8 cellular contexts compared by ENCODE assay signal in the genomic region with DNA sequence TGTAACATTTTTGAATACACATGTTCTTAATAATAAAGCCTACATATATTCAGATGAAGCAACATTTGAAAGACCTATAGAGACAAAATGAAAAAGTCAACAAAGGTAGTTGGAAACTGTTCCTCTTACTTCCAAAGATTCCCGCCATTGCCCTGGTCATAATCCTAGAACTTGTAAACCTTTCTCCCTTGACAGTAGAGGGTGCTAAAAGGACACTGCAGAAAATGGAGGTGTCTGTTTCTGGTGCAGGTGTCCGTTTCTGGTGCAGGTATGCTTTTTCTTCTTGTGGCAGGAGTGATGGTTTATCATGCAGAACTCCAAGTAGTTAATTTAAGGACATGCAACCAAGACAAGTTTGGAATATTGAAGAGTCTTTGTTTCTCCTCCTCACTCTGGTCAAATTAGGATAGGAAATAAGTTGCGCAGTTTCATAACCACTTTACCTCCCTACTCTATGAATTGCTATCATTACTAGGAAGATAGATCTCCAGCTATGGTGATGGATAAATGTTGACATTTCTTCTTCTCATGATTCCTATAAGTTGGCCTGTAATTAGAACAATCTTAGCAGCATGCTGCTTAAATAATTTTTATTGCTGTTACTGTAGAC. TPM values are rescaled to one million over a fixed set of nuclear protein-coding genes. Genes with fewer than 3 reads are reported as not detected.
DNase-seq lines count a peak whose midpoint lies in the region; ATAC-seq and TF ChIP-seq lines count a peak whose summit lies in the region.

No MANE protein-coding gene starts in this region.

- TF ChIP-seq RAD21 in liver (IDR thresholded peaks at IDR 0.05): peak; percentile 87 to 90

- H3K27ac ChIP-seq in VCaP: no peak overlapping the region
- H3K27ac ChIP-seq in liver (ENCODE audit: low read depth in 1 of 2, low read length in 2 of 2): no peak overlapping the region

- POLR2A ChIA-PET in BJ (lab: Charles Lee): no interaction called here

- H3K27me3 ChIP-seq in BJ (ENCODE audit: control insufficient read depth, insufficient read depth, low read length) (no peaks in the 10 kb centered on the region), liver (ENCODE audit: control insufficient read depth in 4 of 4, insufficient read depth in 4 of 4, low read length in 3 of 4) (no peaks in the 10 kb centered on the region)

- DNase-seq in BJ (ENCODE audit: low read depth): no peak
- DNase-seq in Jurkat, Clone E6-1 (ENCODE audit: low read depth, low spot score): peak; percentile 1
- DNase-seq in superior temporal gyrus (ENCODE audit: extremely low spot score): no peak

- H3K36me3 ChIP-seq in BJ (ENCODE audit: control insufficient read depth, insufficient read depth, low read length) (no peaks in the 10 kb centered on the region), liver (ENCODE audit: control insufficient read depth in 4 of 4, insufficient read depth in 3 of 4, low read depth in 1 of 4, low read length in 3 of 4) (no peaks in the 10 kb centered on the region)

- 51% methylated on average over 3 of the region's 3 CpGs for WGBS in liver

- TF ChIP-seq CTCF in BJ (IDR thresholded peaks at IDR 0.05; ENCODE audit: insufficient read depth, low read depth, low read length) (peak; percentile 24; the same call in 1 of the 2 replicates), VCaP (conservative IDR thresholded peaks at IDR 0.05) (peak; percentile 76), liver (IDR thresholded peaks at IDR 0.05; ENCODE audit: low read depth, low read length, missing input control) (peak; percentile 52)

- no peak overlapping the region for H3K4me3 ChIP-seq in BJ (ENCODE audit: low read depth, low read length)
- no peak overlapping the region for H3K4me3 ChIP-seq in Jurkat, Clone E6-1 (ENCODE audit: low read length)
- H3K4me3 ChIP-seq in liver (ENCODE audit: low read depth in 1 of 3, low read length in 3 of 3): no peak overlapping the region

- no peak overlapping the region for H3K9ac ChIP-seq in liver (ENCODE audit: low read depth in 1 of 2, low read length in 2 of 2)

- peaks cover 0 to 3% (median 0%) of the 10 kb centered on the region in 4 donors for H3K4me1 ChIP-seq in liver (ENCODE audit: control insufficient read depth in 4 of 4, insufficient read depth in 4 of 4, low read length in 3 of 4)

- no peaks in the 10 kb centered on the region for H3K9me3 ChIP-seq in liver (ENCODE audit: control insufficient read depth in 4 of 4, low read length in 3 of 4)

- ATAC-seq in GM19397 (IDR thresholded peaks at IDR 0.05; ENCODE audit: unreplicated experiment) (peak; percentile 71), GM18519 (IDR thresholded peaks at IDR 0.05; ENCODE audit: low FRiP score, unreplicated experiment) (no peak), GM19452 (IDR thresholded peaks at IDR 0.05; ENCODE audit: unreplicated experiment) (no peak)

- CTCF ChIA-PET in BJ (lab: Yijun Ruan, JAX): no interaction called here

TF ChIP-seq in liver, 16 proteins besides CTCF, POLR2A, EP300 and RAD21:
- TF ChIP-seq JUND (IDR thresholded peaks at IDR 0.05) (no peak), EGR1 (IDR thresholded peaks at IDR 0.05; ENCODE audit: low read depth in 2 of 2) (no peak), GABPA (IDR thresholded peaks at IDR 0.05 in 1 of 2, conservative IDR thresholded peaks at IDR 0.05 in 1 of 2) (no peak), RXRA (IDR thresholded peaks at IDR 0.05) (no peak), HNF4A (conservative IDR thresholded peaks at IDR 0.05) (no peak), ATF3 (IDR thresholded peaks at IDR 0.05) (no peak), NR2F2 (IDR thresholded peaks at IDR 0.05) (no peak), FOXA1 (IDR thresholded peaks at IDR 0.05) (no peak), HNF4G (IDR thresholded peaks at IDR 0.05) (no peak), ZBTB33 (IDR thresholded peaks at IDR 0.05) (no peak), TAF1 (conservative IDR thresholded peaks at IDR 0.05) (no peak), MAX (IDR thresholded peaks at IDR 0.05) (no peak), YY1 (IDR thresholded peaks at IDR 0.05) (no peak), REST (IDR thresholded peaks at IDR 0.05) (no peak), FOXA2 (IDR thresholded peaks at IDR 0.05) (no peak)

RNA-seq across cellular contexts. Expression of gene FAM174A, which starts 56.0 kb away (rescaled TPM):
- 7.9 and 11.0 TPM in 2 replicates for polyA plus RNA-seq in BJ (2011; rRNA removed)
- polyA minus RNA-seq in BJ (2011; rRNA and poly(A)+ RNA removed): 2.9 and 3.7 TPM in 2 replicates
- polyA plus RNA-seq in Jurkat, Clone E6-1 (2012; ENCODE audit: insufficient read depth, insufficient read length): 2.4 TPM
- total RNA-seq in liver: 10 to 100 TPM in 1 of 2 donors, 1 to 10 TPM in 1; 8.4 to 15.0 TPM
- 10 to 100 TPM; 16.8 to 20.4 TPM for polyA plus RNA-seq in liver

Comparison
In these comparisons a context has a peak if more than half of its experiments do, and no peak if none do; other contexts are left out.
1. CTCF ChIP-seq: peak in every context shown above with its lines; median percentile 76 in VCaP; 52 in liver; 24 in BJ.